ENCODE assay signal across 19 cellular contexts in genomic region chr22:35264986-35265385, GRCh38. TPM values are rescaled to one million over a fixed set of nuclear protein-coding genes. Genes with fewer than 3 reads are reported as not detected.
DNase-seq lines count a peak whose midpoint lies in the region; ATAC-seq and TF ChIP-seq lines count a peak whose summit lies in the region.
"Had no signal": no experiment of that assay in that cellular context is flagged by ENCODE, and none has a peak within 500 bp of the region (broad histone marks: within the 10 kb centered on the region; RNA-seq: fewer than 3 reads in every experiment).

No MANE protein-coding gene starts in this region.

- no peak for ATAC-seq in activated CD8-positive, alpha-beta T cell treated with anti-CD3 and anti-CD28 coated beads, Interleukin-2, amount 10 ng/mL, durations not matched to agents 7 days and 5 days
- ATAC-seq in activated CD8-positive, alpha-beta T cell treated with anti-CD3 and anti-CD28 coated beads for 36 hours, result no peak
- ATAC-seq in T-helper 17 cell, result no peak
- no peak for ATAC-seq in effector memory CD8-positive, alpha-beta T cell (replicated peaks)
- no peak for ATAC-seq in HG03039 (IDR thresholded peaks at IDR 0.05; ENCODE audit: unreplicated experiment)
- ATAC-seq in HG03045 (IDR thresholded peaks at IDR 0.05; ENCODE audit: unreplicated experiment), result no peak
- ATAC-seq: SK-N-SH treated with all-trans-retinoic acid at 6 μM for 48 hours had no signal

- no peaks in the 10 kb centered on the region for H3K9me3 ChIP-seq in T-helper 17 cell (ENCODE audit: control insufficient read depth, low read length, poor library complexity, severe bottlenecking)
- H3K9me3 ChIP-seq: Peyer's patch had no signal

- H3K4me3 Mint-ChIP-seq in activated CD8-positive, alpha-beta T cell treated with anti-CD3 and anti-CD28 coated beads, Interleukin-2, amount 10 ng/mL, durations not matched to agents 7 days and 5 days, result no peak overlapping the region
- no peak overlapping the region for H3K4me3 Mint-ChIP-seq in activated CD8-positive, alpha-beta T cell treated with anti-CD3 and anti-CD28 coated beads for 36 hours
- no peak overlapping the region for H3K4me3 Mint-ChIP-seq in T-helper 17 cell
- H3K4me3 Mint-ChIP-seq in effector memory CD8-positive, alpha-beta T cell, result no peak overlapping the region
- H3K4me3 Mint-ChIP-seq: CD8-positive, alpha-beta memory T cell had no signal

- POLR2A ChIA-PET in activated CD8-positive, alpha-beta T cell treated with anti-CD3 and anti-CD28 coated beads, Interleukin-2, amount 10 ng/mL, durations not matched to agents 7 days and 5 days (lab: Charles Lee), result interaction anchor here (1.4 kb wide), 1 partner anchor 9 kb away, joined by 3 read pairs; no protein-coding TSS in a partner anchor
- POLR2A ChIA-PET in activated CD8-positive, alpha-beta T cell treated with anti-CD3 and anti-CD28 coated beads for 36 hours (lab: Charles Lee), result no interaction called here

- no peak for TF ChIP-seq CTCF in activated CD8-positive, alpha-beta T cell treated with anti-CD3 and anti-CD28 coated beads for 36 hours (IDR thresholded peaks at IDR 0.05)
- no peak for TF ChIP-seq CTCF in 22Rv1 (IDR thresholded peaks at IDR 0.05)

- H3K4me1 Mint-ChIP-seq in activated CD8-positive, alpha-beta T cell treated with anti-CD3 and anti-CD28 coated beads, Interleukin-2, amount 10 ng/mL, durations not matched to agents 7 days and 5 days (ENCODE audit: low read depth), result peaks cover 11% of the 10 kb centered on the region
- peaks cover 8% of the 10 kb centered on the region for H3K4me1 Mint-ChIP-seq in activated CD8-positive, alpha-beta T cell treated with anti-CD3 and anti-CD28 coated beads for 36 hours (ENCODE audit: low read depth)
- peaks cover 15% of the 10 kb centered on the region for H3K4me1 Mint-ChIP-seq in T-helper 17 cell
- H3K4me1 Mint-ChIP-seq in effector memory CD8-positive, alpha-beta T cell (ENCODE audit: low read depth in 2 of 2), result peaks cover 3 to 6% of the 10 kb centered on the region in 2 donors

- CTCF ChIA-PET in activated CD8-positive, alpha-beta T cell treated with anti-CD3 and anti-CD28 coated beads, Interleukin-2, amount 10 ng/mL, durations not matched to agents 7 days and 5 days (lab: Charles Lee), result interaction anchor here (1.3 kb wide), 1 partner anchor 34 kb away, joined by 3 read pairs; no protein-coding TSS in a partner anchor
- CTCF ChIA-PET in activated CD8-positive, alpha-beta T cell treated with anti-CD3 and anti-CD28 coated beads for 36 hours (lab: Charles Lee), result interaction anchor here (1.1 kb wide), 1 partner anchor 34 kb away, joined by 3 read pairs; no protein-coding TSS in a partner anchor

- peaks cover 58% of the 10 kb centered on the region for H3K36me3 Mint-ChIP-seq in activated CD8-positive, alpha-beta T cell treated with anti-CD3 and anti-CD28 coated beads, Interleukin-2, amount 10 ng/mL, durations not matched to agents 7 days and 5 days (ENCODE audit: low read depth)
- peaks cover 54% of the 10 kb centered on the region for H3K36me3 Mint-ChIP-seq in activated CD8-positive, alpha-beta T cell treated with anti-CD3 and anti-CD28 coated beads for 36 hours (ENCODE audit: low read depth)
- H3K36me3 Mint-ChIP-seq in T-helper 17 cell (ENCODE audit: low read depth), result peaks cover 14% of the 10 kb centered on the region
- peaks cover 49% of the 10 kb centered on the region for H3K36me3 Mint-ChIP-seq in effector memory CD8-positive, alpha-beta T cell (ENCODE audit: insufficient read depth)

- peak overlapping the region; percentile 51 for H3K27ac Mint-ChIP-seq in activated CD8-positive, alpha-beta T cell treated with anti-CD3 and anti-CD28 coated beads, Interleukin-2, amount 10 ng/mL, durations not matched to agents 7 days and 5 days
- H3K27ac Mint-ChIP-seq in activated CD8-positive, alpha-beta T cell treated with anti-CD3 and anti-CD28 coated beads for 36 hours, result no peak overlapping the region
- peak overlapping the region; percentile 76 for H3K27ac Mint-ChIP-seq in T-helper 17 cell
- H3K27ac Mint-ChIP-seq in effector memory CD8-positive, alpha-beta T cell, result peak overlapping the region; percentile 30 to 41
- H3K27ac Mint-ChIP-seq: IgD-negative memory B cell had no signal

- DNase-seq in activated CD8-positive, alpha-beta T cell treated with anti-CD3 and anti-CD28 coated beads, Interleukin-2, amount 10 ng/mL, durations not matched to agents 7 days and 5 days, result no peak
- no peak for DNase-seq in activated CD8-positive, alpha-beta T cell treated with anti-CD3 and anti-CD28 coated beads for 36 hours
- DNase-seq in T-helper 17 cell (no peak), kidney glomerular epithelial cell (lab: John Stamatoyannopoulos, UW) (no peak)
- DNase-seq in effector memory CD8-positive, alpha-beta T cell, result no peak
- DNase-seq: 8988T; C1 segment of cervical spinal cord; CD8-positive, alpha-beta memory T cell; DMS53; NCI-H1694 treated with DMSO at 0.1 percent for 48 hours; NCI-H2081 treated with DMSO at 0.1 percent for 48 hours; NCI-H446; NCI-H526; Peyer's patch had no signal

- no peaks in the 10 kb centered on the region for H3K27me3 Mint-ChIP-seq in activated CD8-positive, alpha-beta T cell treated with anti-CD3 and anti-CD28 coated beads, Interleukin-2, amount 10 ng/mL, durations not matched to agents 7 days and 5 days (ENCODE audit: low read depth)
- H3K27me3 Mint-ChIP-seq in activated CD8-positive, alpha-beta T cell treated with anti-CD3 and anti-CD28 coated beads for 36 hours, result no peaks in the 10 kb centered on the region
- H3K27me3 Mint-ChIP-seq in T-helper 17 cell, result no peaks in the 10 kb centered on the region
- no peaks in the 10 kb centered on the region for H3K27me3 Mint-ChIP-seq in effector memory CD8-positive, alpha-beta T cell
- H3K27me3 Mint-ChIP-seq: IgD-negative memory B cell had no signal

- intact Hi-C loops in activated CD8-positive, alpha-beta T cell treated with anti-CD3 and anti-CD28 coated beads for 36 hours (cut with micrococcal nuclease), result no loop called here

- H3K27ac ChIP-seq in 22Rv1, result peak overlapping the region; percentile 64
- H3K27ac ChIP-seq: Peyer's patch had no signal

- no peaks in the 10 kb centered on the region for H3K9me3 Mint-ChIP-seq in activated CD8-positive, alpha-beta T cell treated with anti-CD3 and anti-CD28 coated beads, Interleukin-2, amount 10 ng/mL, durations not matched to agents 7 days and 5 days (ENCODE audit: insufficient read depth)
- no peaks in the 10 kb centered on the region for H3K9me3 Mint-ChIP-seq in activated CD8-positive, alpha-beta T cell treated with anti-CD3 and anti-CD28 coated beads for 36 hours
- no peaks in the 10 kb centered on the region for H3K9me3 Mint-ChIP-seq in effector memory CD8-positive, alpha-beta T cell
- H3K9me3 Mint-ChIP-seq: CD8-positive, alpha-beta memory T cell; IgD-negative memory B cell had no signal

RNA-seq across cellular contexts. Expression of gene HMGXB4, which starts 7.7 kb away (rescaled TPM):
- 10 to 100 TPM; 34.0 to 36.0 TPM for total RNA-seq in activated CD8-positive, alpha-beta T cell treated with anti-CD3 and anti-CD28 coated beads, Interleukin-2, amount 10 ng/mL, durations not matched to agents 7 days and 5 days
- total RNA-seq in activated CD8-positive, alpha-beta T cell treated with anti-CD3 and anti-CD28 coated beads for 36 hours, result 10 to 100 TPM; 33.7 to 38.2 TPM
- 10 to 100 TPM; 37.1 to 42.4 TPM for total RNA-seq in T-helper 17 cell

RNA-seq across cellular contexts. Expression of gene TOM1, which starts 34.7 kb away (rescaled TPM):
- 10 to 100 TPM; 17.8 to 22.3 TPM for total RNA-seq in activated CD8-positive, alpha-beta T cell treated with anti-CD3 and anti-CD28 coated beads, Interleukin-2, amount 10 ng/mL, durations not matched to agents 7 days and 5 days
- 10 to 100 TPM; 16.2 to 20.0 TPM for total RNA-seq in activated CD8-positive, alpha-beta T cell treated with anti-CD3 and anti-CD28 coated beads for 36 hours
- 100 to 1,000 TPM; 166 to 178 TPM for total RNA-seq in T-helper 17 cell

Comparison
In these comparisons a context has a peak if more than half of its experiments do, and no peak if none do; other contexts are left out.
1. RNA of gene TOM1, which starts 34.7 kb away (total RNA-seq): 166 to 178 TPM in T-helper 17 cell; 17.8 to 22.3 TPM in activated CD8-positive, alpha-beta T cell treated with anti-CD3 and anti-CD28 coated beads, Interleukin-2, amount 10 ng/mL, durations not matched to agents 7 days and 5 days and 16.2 to 20.0 TPM in activated CD8-positive, alpha-beta T cell treated with anti-CD3 and anti-CD28 coated beads for 36 hours; every median in the first group is over 4 times any median in the second.